Comparison of ENCODE assay signal across 9 cellular contexts in genomic region chr17:2402517-2402916, GRCh38. TPM values are rescaled to one million over a fixed set of nuclear protein-coding genes. Genes with fewer than 3 reads are reported as not detected.
A peak's percentile ranks its signal among the peaks of the same experiment; 100 is the strongest.
DNase-seq lines count a peak whose midpoint lies in the region; ATAC-seq, FAIRE-seq and TF ChIP-seq lines count a peak whose summit lies in the region.
"Had no signal": no experiment of that assay in that cellular context is flagged by ENCODE, and none has a peak within 500 bp of the region (broad histone marks: within the 10 kb centered on the region; RNA-seq: fewer than 3 reads in every experiment).

No MANE protein-coding gene starts in this region.

- no peaks in the 10 kb centered on the region for H3K36me3 ChIP-seq in astrocyte (ENCODE audit: insufficient read depth, low read length)
- H3K36me3 ChIP-seq in HepG2 (replicated peaks in 1 of 2; ENCODE audit: control insufficient read depth in 1 of 2, insufficient read depth in 2 of 2, low read length in 2 of 2) = no peaks in the 10 kb centered on the region
- H3K36me3 ChIP-seq in tibial artery = no peaks in the 10 kb centered on the region

- H2AFZ ChIP-seq in astrocyte (ENCODE audit: low read depth, low read length) (no peak overlapping the region), HepG2 (ENCODE audit: low read length) (no peak overlapping the region)

- TF ChIP-seq POLR2A in HepG2 (IDR thresholded peaks at IDR 0.05; ENCODE audit: insufficient read depth in 1 of 2, low read depth in 2 of 2, low read length in 2 of 2) = no peak

- H3K9me3 Mint-ChIP-seq in activated T-cell treated with anti-CD3 and anti-CD28 coated beads, Interleukin-2, amount 50 U/mL, for 24 hours = no peaks in the 10 kb centered on the region
- no peaks in the 10 kb centered on the region for H3K9me3 Mint-ChIP-seq in astrocyte (ENCODE audit: unreplicated experiment)

- H3K4me2 ChIP-seq in astrocyte (ENCODE audit: low read length) (peak overlapping the region; percentile 93), HepG2 (ENCODE audit: low read depth, low read length) (peak overlapping the region; percentile 96)

- H3K27me3 ChIP-seq in astrocyte (ENCODE audit: insufficient read depth, low read length) (no peaks in the 10 kb centered on the region), HepG2 (ENCODE audit: control insufficient read depth in 1 of 2, insufficient read depth in 2 of 2, low read length in 2 of 2) (no peaks in the 10 kb centered on the region; a peak in 2 of 5 replicates), tibial artery (no peaks in the 10 kb centered on the region)

- H3K27me3 Mint-ChIP-seq in activated T-cell treated with anti-CD3 and anti-CD28 coated beads, Interleukin-2, amount 50 U/mL, for 24 hours = no peaks in the 10 kb centered on the region
- no peaks in the 10 kb centered on the region for H3K27me3 Mint-ChIP-seq in astrocyte (ENCODE audit: low read depth, unreplicated experiment)

- CTCF ChIA-PET in HepG2 (lab: Yijun Ruan, JAX; ENCODE audit: low intra/inter-chr PET ratio, low total read pairs) = no interaction called here

- DNase-seq in activated T-cell treated with anti-CD3 and anti-CD28 coated beads, Interleukin-2, amount 50 U/mL, for 24 hours = no peak
- DNase-seq in activated T-cell treated with anti-CD3 and anti-CD28 coated beads, Interleukin-2, amount 50 U/mL, for 1 hour = no peak
- no peak for DNase-seq in astrocyte (ENCODE audit: low read depth)
- no peak for DNase-seq in HepG2 (ENCODE audit: low spot score)
- peak in 1 of 2 donors; percentile 75 for DNase-seq in tibial artery
- no peak for DNase-seq in NCI-H1105 (lab: John Stamatoyannopoulos, UW)
- no peak for DNase-seq in SHP77 treated with DMSO at 0.1 percent for 48 hours (lab: John Stamatoyannopoulos, UW)
- DNase-seq in NCI-H187 treated with DMSO at 0.1 percent for 48 hours (lab: John Stamatoyannopoulos, UW) = no peak

- H3K9ac ChIP-seq in astrocyte (ENCODE audit: low read length) = peak overlapping the region; percentile 76
- peak overlapping the region; percentile 75 for H3K9ac ChIP-seq in HepG2 (ENCODE audit: insufficient read depth, low read depth, low read length)

- in situ Hi-C loops in HepG2 (cut with HindIII; ENCODE audit: extremely low pct_ligation_motif_present, low pct_unique_long_range_greater_than_20kb) = no loop called here

- H3K4me1 Mint-ChIP-seq in activated T-cell treated with anti-CD3 and anti-CD28 coated beads, Interleukin-2, amount 50 U/mL, for 24 hours (ENCODE audit: low read depth) = peaks cover 56% of the 10 kb centered on the region
- peaks cover 42% of the 10 kb centered on the region for H3K4me1 Mint-ChIP-seq in astrocyte (ENCODE audit: low read depth, unreplicated experiment)

- H3K4me3 Mint-ChIP-seq in activated T-cell treated with anti-CD3 and anti-CD28 coated beads, Interleukin-2, amount 50 U/mL, for 24 hours = peak overlapping the region; percentile 72
- peak overlapping the region; percentile 82 for H3K4me3 Mint-ChIP-seq in astrocyte (ENCODE audit: unreplicated experiment)

- H4K20me1 ChIP-seq in astrocyte (ENCODE audit: insufficient read depth, low read length) = peaks cover 12% of the 10 kb centered on the region
- peaks cover 8% of the 10 kb centered on the region for H4K20me1 ChIP-seq in HepG2 (ENCODE audit: insufficient read depth, low read length)

- no peak for ATAC-seq in HepG2

- H3K79me2 ChIP-seq in astrocyte (ENCODE audit: insufficient read depth, low read length) (peaks cover 28% of the 10 kb centered on the region), HepG2 (ENCODE audit: insufficient read depth, low read length) (peaks cover 14% of the 10 kb centered on the region)

- H3K4me1 ChIP-seq in astrocyte (ENCODE audit: insufficient read depth, low read length) = peaks cover 58% of the 10 kb centered on the region
- peaks cover 38% of the 10 kb centered on the region for H3K4me1 ChIP-seq in HepG2 (ENCODE audit: insufficient read depth, low read length)
- peaks cover 0 to 67% (median 54%) of the 10 kb centered on the region in 4 donors for H3K4me1 ChIP-seq in tibial artery

- peaks cover 28% of the 10 kb centered on the region for H3K36me3 Mint-ChIP-seq in activated T-cell treated with anti-CD3 and anti-CD28 coated beads, Interleukin-2, amount 50 U/mL, for 24 hours (ENCODE audit: low read depth)
- H3K36me3 Mint-ChIP-seq in astrocyte (ENCODE audit: low read depth, unreplicated experiment) = no peaks in the 10 kb centered on the region

- TF ChIP-seq RAD21 in HepG2 (CRISPR knock-in tag; IDR thresholded peaks at IDR 0.05) = no peak

- POLR2A ChIA-PET in HepG2 (lab: Yijun Ruan, JAX) = interaction anchor here (1.7 kb wide), 1 partner anchor 9 kb away, joined by 13 read pairs; no protein-coding TSS in a partner anchor

- H3K4me3 ChIP-seq in astrocyte (ENCODE audit: insufficient read depth, low read depth, low read length) = peak overlapping the region; percentile 52
- peak overlapping the region; percentile 63 to 87 (median 66); a peak in 5 of 6 replicates for H3K4me3 ChIP-seq in HepG2 (replicated peaks in 1 of 3; ENCODE audit: insufficient read depth in 1 of 3, low read depth in 2 of 3, low read length in 3 of 3)
- peak overlapping the region; percentile 65 to 88 for H3K4me3 ChIP-seq in tibial artery

- TF ChIP-seq EP300 in HepG2 (IDR thresholded peaks at IDR 0.05; ENCODE audit: low read depth in 2 of 2, low read length in 2 of 2) (no peak), HepG2 (CRISPR knock-in tag; IDR thresholded peaks at IDR 0.05; ENCODE audit: borderline replicate concordance) (no peak)

- peak overlapping the region; percentile 82 for H3K27ac Mint-ChIP-seq in activated T-cell treated with anti-CD3 and anti-CD28 coated beads, Interleukin-2, amount 50 U/mL, for 24 hours
- peak overlapping the region; percentile 66 for H3K27ac Mint-ChIP-seq in astrocyte (ENCODE audit: unreplicated experiment)

- intact Hi-C loops in HepG2 (cut with micrococcal nuclease; ENCODE audit: unreplicated experiment) = loop anchor here (5.0 kb wide), 1 partner anchor 65 kb away; the partner anchor contains the start of genes SGSM2 and TSR1
- intact Hi-C loops in tibial artery (cut with DNase I; ENCODE audit: low total_unique reads) = no loop called here

- FAIRE-seq in astrocyte (lab: Jason Lieb, UNC) (no peak), HepG2 (lab: Jason Lieb, UNC) (no peak)
- FAIRE-seq: islet of Langerhans had no signal

- BruUV-seq in HepG2 (replicated peaks; lab: Mats Ljungman, UMichigan) = no TSS peak

- WGBS in HepG2 (ENCODE audit: low lambda C conversion rate) = 73% methylated on average over 3 of the region's 15 CpGs

- TF ChIP-seq CTCF in astrocyte (IDR thresholded peaks at IDR 0.05; ENCODE audit: insufficient read depth, low read depth, low read length) = no peak
- TF ChIP-seq CTCF in HepG2 (CRISPR knock-in tag; IDR thresholded peaks at IDR 0.05) = no peak
- TF ChIP-seq CTCF in tibial artery (IDR thresholded peaks at IDR 0.05) = no peak

- no peaks in the 10 kb centered on the region for H3K9me3 ChIP-seq in astrocyte (ENCODE audit: insufficient read depth, low read depth, low read length)
- no peaks in the 10 kb centered on the region for H3K9me3 ChIP-seq in HepG2 (ENCODE audit: low read length)
- H3K9me3 ChIP-seq in tibial artery = no peaks in the 10 kb centered on the region

- H3K27ac ChIP-seq in astrocyte (ENCODE audit: low read depth, low read length) = peak overlapping the region; percentile 55
- peak overlapping the region; percentile 57 for H3K27ac ChIP-seq in HepG2 (ENCODE audit: extremely low read length, insufficient read depth, low read length)
- peak overlapping the region; percentile 91 to 100 for H3K27ac ChIP-seq in tibial artery

TF ChIP-seq in HepG2, 621 proteins besides CTCF, POLR2A, EP300 and RAD21 (continues in another document):
- TF ChIP-seq ZNF652 (CRISPR knock-in tag; IDR thresholded peaks at IDR 0.05; ENCODE audit: borderline replicate concordance, low read depth) = no peak
- TF ChIP-seq ZNF768 (CRISPR knock-in tag; IDR thresholded peaks at IDR 0.05) = 0 out of 2 replicates have a peak, but pooled peaks have one; percentile 23
- no peak for TF ChIP-seq SIN3B (IDR thresholded peaks at IDR 0.05; ENCODE audit: low read length)

RNA-seq across cellular contexts. Expression of gene MNT, which starts 1.7 kb away (rescaled TPM):
- total RNA-seq in astrocyte (22.5 and 29.1 TPM in 2 replicates), HepG2 (2016; rRNA removed; fragmentation: Illumina TruSeq; extraction: Trizol) (2.3 and 3.5 TPM in 2 replicates)
- total RNA-seq in HepG2 (2016; cell fraction: cytosol; rRNA removed; fragmentation: Illumina TruSeq; extraction: Trizol; ENCODE audit: low read depth) = 0.79 and 1.5 TPM in 2 replicates
- 2.0 and 2.9 TPM in 2 replicates for total RNA-seq in HepG2 (2016; cell fraction: insoluble cytoplasmic fraction; rRNA removed; fragmentation: Illumina TruSeq; extraction: Trizol)
- total RNA-seq in HepG2 (2016; cell fraction: membrane; rRNA removed; fragmentation: Illumina TruSeq; extraction: Trizol) = 2.3 and 2.4 TPM in 2 replicates
- 3.0 and 3.9 TPM in 2 replicates for total RNA-seq in HepG2 (2016; cell fraction: nucleus; rRNA removed; fragmentation: Illumina TruSeq; extraction: Trizol)
- polyA plus RNA-seq in HepG2 (2011; rRNA removed) = 1.8 and 2.1 TPM in 2 replicates
- polyA plus RNA-seq in HepG2 (2011; cell fraction: cytosol; rRNA removed) = 0.86 and 0.92 TPM in 2 replicates
- 13.6 and 19.3 TPM in 2 replicates for polyA plus RNA-seq in HepG2 (2011; cell fraction: nucleus; rRNA removed)
- 6.6 and 7.5 TPM in 2 replicates for polyA plus RNA-seq in HepG2 (2012)
- 0.35 and 0.63 TPM in 2 replicates for polyA plus RNA-seq in HepG2 (2016; cell fraction: cytosol; fragmentation: Illumina TruSeq; extraction: Trizol; ENCODE audit: low read depth)
- 3.1 and 5.6 TPM in 2 replicates for polyA plus RNA-seq in HepG2 (2016; cell fraction: insoluble cytoplasmic fraction; fragmentation: Illumina TruSeq; extraction: Trizol; ENCODE audit: low read depth)
- polyA plus RNA-seq in HepG2 (2016; cell fraction: membrane; fragmentation: Illumina TruSeq; extraction: Trizol; ENCODE audit: low read depth) = 1.4 and 1.6 TPM in 2 replicates
- polyA plus RNA-seq in HepG2 (2016; cell fraction: nucleus; fragmentation: Illumina TruSeq; extraction: Trizol; ENCODE audit: insufficient read depth, low read depth) = 14.3 and 17.8 TPM in 2 replicates
- polyA minus RNA-seq in HepG2 (2011; rRNA and poly(A)+ RNA removed; ENCODE audit: low replicate concordance) = 4.3 and 8.2 TPM in 2 replicates
- 3.1 and 3.8 TPM in 2 replicates for polyA minus RNA-seq in HepG2 (2011; cell fraction: cytosol; rRNA and poly(A)+ RNA removed)
- 8.1 and 8.8 TPM in 2 replicates for polyA minus RNA-seq in HepG2 (2011; cell fraction: nucleus; rRNA and poly(A)+ RNA removed)
